Comparison of ENCODE assay signal across 14 cellular contexts in the genomic region with DNA sequence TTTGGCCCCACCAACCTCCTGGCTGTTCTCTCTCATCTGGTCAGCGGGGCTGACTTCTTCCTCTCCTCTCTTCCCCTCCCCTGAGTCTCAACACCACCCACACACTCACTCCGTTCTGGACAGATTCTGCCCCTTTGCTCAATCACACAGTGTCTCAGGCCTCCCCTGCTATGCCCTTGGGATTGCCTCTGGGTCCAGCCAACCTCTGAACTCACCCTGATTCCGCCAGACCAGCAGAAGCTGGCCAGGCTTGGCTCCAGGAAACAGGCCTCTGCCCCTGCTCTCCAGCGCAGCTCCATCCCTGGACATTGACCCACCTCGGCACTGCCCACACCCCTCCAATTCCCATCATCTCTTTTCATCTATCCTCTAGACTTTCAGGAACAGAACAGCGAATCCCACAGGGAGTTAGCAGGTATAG. TPM values are rescaled to one million over a fixed set of nuclear protein-coding genes. Genes with fewer than 3 reads are reported as not detected.
DNase-seq lines count a peak whose midpoint lies in the region; ATAC-seq, FAIRE-seq and TF ChIP-seq lines count a peak whose summit lies in the region.
"Had no signal": no experiment of that assay in that cellular context is flagged by ENCODE, and none has a peak within 500 bp of the region (broad histone marks: within the 10 kb centered on the region; RNA-seq: fewer than 3 reads in every experiment).

No MANE protein-coding gene starts in this region.

- H3K36me3 ChIP-seq in astrocyte (ENCODE audit: insufficient read depth, low read length) (no peaks in the 10 kb centered on the region), heart right ventricle (no peaks in the 10 kb centered on the region), upper lobe of left lung (no peaks in the 10 kb centered on the region)

- no peak overlapping the region for H2AFZ ChIP-seq in astrocyte (ENCODE audit: low read depth, low read length)

- H3K4me1 Mint-ChIP-seq in astrocyte (ENCODE audit: low read depth, unreplicated experiment): peaks cover 46% of the 10 kb centered on the region
- peaks cover 71% of the 10 kb centered on the region for H3K4me1 Mint-ChIP-seq in osteocyte (ENCODE audit: unreplicated experiment)

- peaks cover 88% of the 10 kb centered on the region for H4K20me1 ChIP-seq in astrocyte (ENCODE audit: insufficient read depth, low read length)

- intact Hi-C loops in heart right ventricle (cut with DNase I): no loop called here

- TF ChIP-seq CTCF in astrocyte (IDR thresholded peaks at IDR 0.05; ENCODE audit: insufficient read depth, low read depth, low read length) (no peak), heart right ventricle (IDR thresholded peaks at IDR 0.05) (no peak), osteocyte (IDR thresholded peaks at IDR 0.05) (no peak), upper lobe of left lung (IDR thresholded peaks at IDR 0.05) (no peak)

- H3K4me3 Mint-ChIP-seq in astrocyte (ENCODE audit: unreplicated experiment) (peak overlapping the region; percentile 43), osteocyte (ENCODE audit: unreplicated experiment) (no peak overlapping the region)
- H3K4me3 Mint-ChIP-seq: activated T-cell treated with anti-CD3 and anti-CD28 coated beads, Interleukin-2, amount 50 U/mL, for 4 hours had no signal

- H3K9ac ChIP-seq in astrocyte (ENCODE audit: low read length): no peak overlapping the region

- no peak for TF ChIP-seq EP300 in upper lobe of left lung (IDR thresholded peaks at IDR 0.05)

- H3K9me3 Mint-ChIP-seq in astrocyte (ENCODE audit: unreplicated experiment) (no peaks in the 10 kb centered on the region), osteocyte (ENCODE audit: unreplicated experiment) (no peaks in the 10 kb centered on the region)
- H3K9me3 Mint-ChIP-seq: activated T-cell treated with anti-CD3 and anti-CD28 coated beads, Interleukin-2, amount 50 U/mL, for 4 hours had no signal

- WGBS in heart right ventricle, 2 donors: 61 to 69% methylated on average over 6 of the region's 6 CpGs
- WGBS in upper lobe of left lung, 2 donors: 74 to 80% methylated on average over 6 of the region's 6 CpGs

- no peak for FAIRE-seq in astrocyte (lab: Jason Lieb, UNC)

- H3K4me2 ChIP-seq in astrocyte (ENCODE audit: low read length): no peak overlapping the region

- peaks cover 82% of the 10 kb centered on the region for H3K79me2 ChIP-seq in astrocyte (ENCODE audit: insufficient read depth, low read length)

- H3K27ac ChIP-seq in astrocyte (ENCODE audit: low read depth, low read length) (no peak overlapping the region), heart right ventricle (peak overlapping the region in 9 of 10 donors; percentile 38 to 77 (median 52)), upper lobe of left lung (peak overlapping the region in 3 of 4 donors; percentile 45 to 68 (median 49))

- H3K4me3 ChIP-seq in astrocyte (ENCODE audit: insufficient read depth, low read depth, low read length): no peak overlapping the region
- H3K4me3 ChIP-seq in heart right ventricle: no peak overlapping the region
- H3K4me3 ChIP-seq in upper lobe of left lung: no peak overlapping the region

- H3K9me3 ChIP-seq in astrocyte (ENCODE audit: insufficient read depth, low read depth, low read length) (no peaks in the 10 kb centered on the region), heart right ventricle (no peaks in the 10 kb centered on the region), upper lobe of left lung (no peaks in the 10 kb centered on the region)

- TF ChIP-seq POLR2A in upper lobe of left lung (IDR thresholded peaks at IDR 0.05): no peak

- ATAC-seq in heart right ventricle: peak in 7 of 8 donors; percentile 9 to 81 (median 29)
- peak in 1 of 2 donors; percentile 56 for ATAC-seq in upper lobe of left lung (ENCODE audit: low FRiP score in 2 of 2)
- ATAC-seq: activated CD4-positive, CD25-positive, alpha-beta regulatory T cell treated with anti-CD3 and anti-CD28 coated beads, Interleukin-2, amount 50 U/mL, for 24 hours; activated T-cell treated with anti-CD3 and anti-CD28 coated beads, Interleukin-2, amount 50 U/mL, for 4 hours; left colon had no signal

- DNase-seq in astrocyte (ENCODE audit: low read depth) (no peak), heart right ventricle (no peak), osteocyte (ENCODE audit: extremely low spot score, unreplicated experiment) (no peak), upper lobe of left lung (no peak), HK-2 (ENCODE audit: unreplicated experiment) (no peak), T-helper 2 cell (no peak), NCI-H1092 (lab: John Stamatoyannopoulos, UW) (no peak)
- DNase-seq: activated T-cell treated with anti-CD3 and anti-CD28 coated beads, Interleukin-2, amount 50 U/mL, for 4 hours; amniotic stem cell; effector CD4-positive, alpha-beta T cell; left colon; NCI-H2227 treated with DMSO at 0.1 percent for 48 hours had no signal

- H3K27me3 Mint-ChIP-seq in astrocyte (ENCODE audit: low read depth, unreplicated experiment) (no peaks in the 10 kb centered on the region), osteocyte (ENCODE audit: unreplicated experiment) (no peaks in the 10 kb centered on the region)

- no peaks in the 10 kb centered on the region for H3K27me3 ChIP-seq in astrocyte (ENCODE audit: insufficient read depth, low read length)
- H3K27me3 ChIP-seq in heart right ventricle: no peaks in the 10 kb centered on the region
- no peaks in the 10 kb centered on the region for H3K27me3 ChIP-seq in upper lobe of left lung

- H3K4me1 ChIP-seq in astrocyte (ENCODE audit: insufficient read depth, low read length): peaks cover under 1% of the 10 kb centered on the region
- H3K4me1 ChIP-seq in heart right ventricle: peaks cover 21 to 92% (median 58%) of the 10 kb centered on the region in 9 donors
- H3K4me1 ChIP-seq in upper lobe of left lung: peaks cover 11 to 17% (median 13%) of the 10 kb centered on the region in 4 donors

- H3K36me3 Mint-ChIP-seq in astrocyte (ENCODE audit: low read depth, unreplicated experiment) (peaks cover 22% of the 10 kb centered on the region), osteocyte (ENCODE audit: unreplicated experiment) (peaks cover 7% of the 10 kb centered on the region)

- H3K27ac Mint-ChIP-seq in astrocyte (ENCODE audit: unreplicated experiment): peak overlapping the region; percentile 62
- H3K27ac Mint-ChIP-seq in osteocyte (ENCODE audit: unreplicated experiment): peak overlapping the region; percentile 77

RNA-seq across cellular contexts. Expression of a gene that starts 22.1 kb away (rescaled TPM):
- total RNA-seq in astrocyte: 74.0 and 75.7 TPM in 2 replicates
- total RNA-seq in heart right ventricle: 10 to 100 TPM; 32.2 to 53.1 (median 42.9) TPM
- 10 to 100 TPM; 17.0 to 33.7 TPM for polyA plus RNA-seq in heart right ventricle
- total RNA-seq in osteocyte: 118 and 124 TPM in 2 replicates
- 10 to 100 TPM; 10.8 to 43.4 (median 26.2) TPM for total RNA-seq in upper lobe of left lung

RNA-seq across cellular contexts. Expression of a gene that starts 53.2 kb away (rescaled TPM):
- 0.17 TPM in 1 of 2 replicates, not detected in the other for total RNA-seq in astrocyte
- total RNA-seq in heart right ventricle: 10 to 100 TPM in 1 of 10 donors, 1 to 10 TPM in 9; 1.4 to 11.0 (median 2.4) TPM
- polyA plus RNA-seq in heart right ventricle: 1 to 10 TPM; 4.8 to 6.9 TPM
- not detected in 2 replicates for total RNA-seq in osteocyte
- 100 to 1,000 TPM in 5 of 6 donors, 10 to 100 TPM in 1; 59.8 to 234 (median 150) TPM for total RNA-seq in upper lobe of left lung
- total RNA-seq: glomerular endothelial cell had no signal

Comparison
In these comparisons a context has a peak if more than half of its experiments do, and no peak if none do; other contexts are left out.
1. RNA of a gene that starts 53.2 kb away (total RNA-seq): 59.8 to 234 TPM in upper lobe of left lung; 1.4 to 11.0 TPM in heart right ventricle, 0.17 TPM in astrocyte and not detected in osteocyte; every median in the first group is over 4 times any median in the second.